ENCODE assay signal across 13 cellular contexts in genomic region chr14:100577986-100578431, GRCh38. TPM values are rescaled to one million over a fixed set of nuclear protein-coding genes. Genes with fewer than 3 reads are reported as not detected.
"Had no signal": no experiment of that assay in that cellular context is flagged by ENCODE, and none has a peak within 500 bp of the region (broad histone marks: within the 10 kb centered on the region; RNA-seq: fewer than 3 reads in every experiment).

No MANE protein-coding gene starts in this region.

- H3K36me3 ChIP-seq: breast epithelium, ovary, tibial nerve had no signal

- H3K9me3 ChIP-seq: breast epithelium, ovary had no signal

- ATAC-seq: activated T-helper 17 cell treated with anti-CD3 and anti-CD28 coated beads, Interleukin-2, amount 50 U/mL, for 72 hours had no signal

- H3K27me3 Mint-ChIP-seq: activated CD4-positive, alpha-beta memory T cell treated with anti-CD3 and anti-CD28 coated beads, Interleukin-2, amount 10 ng/mL, durations not matched to agents 7 days and 5 days; activated naive CD8-positive, alpha-beta T cell; activated T-helper 17 cell treated with anti-CD3 and anti-CD28 coated beads, Interleukin-2, amount 50 U/mL, for 72 hours had no signal

- H3K4me3 ChIP-seq: breast epithelium, dorsolateral prefrontal cortex, ovary, tibial nerve had no signal

- DNase-seq: activated CD4-positive, alpha-beta memory T cell treated with anti-CD3 and anti-CD28 coated beads, Interleukin-2, amount 10 ng/mL, durations not matched to agents 7 days and 5 days; activated CD4-positive, alpha-beta T cell treated with anti-CD3 and anti-CD28 coated beads for 1 hour; anterior cingulate cortex; hypothalamus; small intestine had no signal

- H3K27me3 ChIP-seq: breast epithelium, dorsolateral prefrontal cortex, ovary had no signal

- H3K36me3 Mint-ChIP-seq: activated naive CD8-positive, alpha-beta T cell; memory B cell had no signal

- H3K4me3 Mint-ChIP-seq: activated CD4-positive, alpha-beta memory T cell treated with anti-CD3 and anti-CD28 coated beads, Interleukin-2, amount 10 ng/mL, durations not matched to agents 7 days and 5 days; activated naive CD8-positive, alpha-beta T cell; activated T-helper 17 cell treated with anti-CD3 and anti-CD28 coated beads, Interleukin-2, amount 50 U/mL, for 72 hours; memory B cell had no signal

- H3K4me1 Mint-ChIP-seq: activated CD4-positive, alpha-beta memory T cell treated with anti-CD3 and anti-CD28 coated beads, Interleukin-2, amount 10 ng/mL, durations not matched to agents 7 days and 5 days; activated T-helper 17 cell treated with anti-CD3 and anti-CD28 coated beads, Interleukin-2, amount 50 U/mL, for 72 hours had no signal

- H3K27ac ChIP-seq: breast epithelium, dorsolateral prefrontal cortex, ovary, tibial nerve had no signal

- H3K4me1 ChIP-seq: breast epithelium, tibial nerve had no signal

- H3K27ac Mint-ChIP-seq: activated CD4-positive, alpha-beta memory T cell treated with anti-CD3 and anti-CD28 coated beads, Interleukin-2, amount 10 ng/mL, durations not matched to agents 7 days and 5 days; activated naive CD8-positive, alpha-beta T cell; activated T-helper 17 cell treated with anti-CD3 and anti-CD28 coated beads, Interleukin-2, amount 50 U/mL, for 72 hours; memory B cell had no signal

- H3K9me3 Mint-ChIP-seq: activated CD4-positive, alpha-beta memory T cell treated with anti-CD3 and anti-CD28 coated beads, Interleukin-2, amount 10 ng/mL, durations not matched to agents 7 days and 5 days; activated T-helper 17 cell treated with anti-CD3 and anti-CD28 coated beads, Interleukin-2, amount 50 U/mL, for 72 hours; memory B cell had no signal

RNA-seq across cellular contexts. Expression of gene BEGAIN, which starts 9.2 kb away (rescaled TPM):
- total RNA-seq: glomerular endothelial cell had no signal
